5 cellular contexts compared by ENCODE assay signal in genomic region chr11:4406206-4406605, GRCh38. TPM values are rescaled to one million over a fixed set of nuclear protein-coding genes. Genes with fewer than 3 reads are reported as not detected.
"Had no signal": no experiment of that assay in that cellular context is flagged by ENCODE, and none has a peak within 500 bp of the region (broad histone marks: within the 10 kb centered on the region; RNA-seq: fewer than 3 reads in every experiment).

No MANE protein-coding gene starts in this region.

RNA-seq across cellular contexts. Expression of gene OR52B4, which starts 38.0 kb away (rescaled TPM):
- total RNA-seq: GM23248, H4, H7, HFFc6, IMR-90 had no signal
- polyA plus RNA-seq: GM23248, IMR-90 had no signal

RNA-seq across cellular contexts. Expression of gene OR52K2, which starts 42.9 kb away (rescaled TPM):
- total RNA-seq: GM23248, H4, H7, HFFc6, IMR-90 had no signal
- polyA plus RNA-seq: GM23248, IMR-90 had no signal
